ENCODE assay signal across 1 cellular context in the genomic region with DNA sequence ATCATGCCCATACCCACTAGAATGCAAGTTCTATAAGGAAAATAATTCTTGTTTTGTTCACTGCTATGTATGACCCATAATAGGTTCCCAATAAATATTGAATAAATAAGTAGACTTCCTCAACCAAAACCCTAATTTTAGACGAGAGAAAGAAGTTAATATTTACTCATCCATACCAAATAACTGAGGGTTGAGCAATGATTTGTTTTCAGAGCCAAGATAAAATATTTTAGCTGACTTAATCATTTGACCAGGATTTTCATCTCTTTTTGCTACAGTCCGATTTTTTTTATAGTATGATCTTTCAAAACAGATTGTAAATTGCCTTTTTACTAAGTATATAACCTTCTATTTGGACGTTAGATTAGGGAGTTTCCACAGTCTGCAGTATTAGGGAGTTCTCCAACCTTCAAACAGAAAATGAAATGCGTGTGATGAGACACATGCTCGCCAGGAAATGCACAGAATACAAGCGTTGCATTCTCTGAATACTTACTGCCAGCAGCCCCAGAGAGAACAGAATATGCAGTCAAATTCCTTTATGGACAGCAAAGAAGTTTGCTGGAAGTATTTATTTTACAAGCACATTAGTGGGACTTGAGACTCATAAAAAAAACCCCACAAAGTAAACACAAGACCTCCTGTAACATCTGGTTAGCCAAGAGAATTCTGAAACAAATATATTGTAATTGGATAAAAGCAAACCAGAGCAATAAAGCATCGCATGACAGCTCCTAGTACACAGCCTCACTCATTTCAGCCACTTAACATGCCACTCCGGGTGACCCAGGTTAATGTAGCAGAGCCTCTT.
A peak's percentile ranks its signal among the peaks of the same experiment; 100 is the strongest.
TF ChIP-seq lines count a peak whose summit lies in the region.

No MANE protein-coding gene starts in this region.

TF ChIP-seq in GM12878, 131 proteins besides CTCF, POLR2A, EP300 and RAD21 (continued from another document):
- TF ChIP-seq, protein P1, sequence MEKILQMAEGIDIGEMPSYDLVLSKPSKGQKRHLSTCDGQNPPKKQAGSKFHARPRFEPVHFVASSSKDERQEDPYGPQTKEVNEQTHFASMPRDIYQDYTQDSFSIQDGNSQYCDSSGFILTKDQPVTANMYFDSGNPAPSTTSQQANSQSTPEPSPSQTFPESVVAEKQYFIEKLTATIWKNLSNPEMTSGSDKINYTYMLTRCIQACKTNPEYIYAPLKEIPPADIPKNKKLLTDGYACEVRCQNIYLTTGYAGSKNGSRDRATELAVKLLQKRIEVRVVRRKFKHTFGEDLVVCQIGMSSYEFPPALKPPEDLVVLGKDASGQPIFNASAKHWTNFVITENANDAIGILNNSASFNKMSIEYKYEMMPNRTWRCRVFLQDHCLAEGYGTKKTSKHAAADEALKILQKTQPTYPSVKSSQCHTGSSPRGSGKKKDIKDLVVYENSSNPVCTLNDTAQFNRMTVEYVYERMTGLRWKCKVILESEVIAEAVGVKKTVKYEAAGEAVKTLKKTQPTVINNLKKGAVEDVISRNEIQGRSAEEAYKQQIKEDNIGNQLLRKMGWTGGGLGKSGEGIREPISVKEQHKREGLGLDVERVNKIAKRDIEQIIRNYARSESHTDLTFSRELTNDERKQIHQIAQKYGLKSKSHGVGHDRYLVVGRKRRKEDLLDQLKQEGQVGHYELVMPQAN (conservative IDR thresholded peaks at IDR 0.05), result no peak
- TF ChIP-seq JUND (IDR thresholded peaks at IDR 0.05; ENCODE audit: low read depth, low read length) (no peak), RBBP5 (conservative IDR thresholded peaks at IDR 0.05) (no peak)
- TF ChIP-seq, protein P2, sequence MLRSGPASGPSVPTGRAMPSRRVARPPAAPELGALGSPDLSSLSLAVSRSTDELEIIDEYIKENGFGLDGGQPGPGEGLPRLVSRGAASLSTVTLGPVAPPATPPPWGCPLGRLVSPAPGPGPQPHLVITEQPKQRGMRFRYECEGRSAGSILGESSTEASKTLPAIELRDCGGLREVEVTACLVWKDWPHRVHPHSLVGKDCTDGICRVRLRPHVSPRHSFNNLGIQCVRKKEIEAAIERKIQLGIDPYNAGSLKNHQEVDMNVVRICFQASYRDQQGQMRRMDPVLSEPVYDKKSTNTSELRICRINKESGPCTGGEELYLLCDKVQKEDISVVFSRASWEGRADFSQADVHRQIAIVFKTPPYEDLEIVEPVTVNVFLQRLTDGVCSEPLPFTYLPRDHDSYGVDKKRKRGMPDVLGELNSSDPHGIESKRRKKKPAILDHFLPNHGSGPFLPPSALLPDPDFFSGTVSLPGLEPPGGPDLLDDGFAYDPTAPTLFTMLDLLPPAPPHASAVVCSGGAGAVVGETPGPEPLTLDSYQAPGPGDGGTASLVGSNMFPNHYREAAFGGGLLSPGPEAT (IDR thresholded peaks at IDR 0.05; ENCODE audit: low read depth), result peak; percentile 77
